Comparison of ENCODE assay signal across 8 cellular contexts in the genomic region with DNA sequence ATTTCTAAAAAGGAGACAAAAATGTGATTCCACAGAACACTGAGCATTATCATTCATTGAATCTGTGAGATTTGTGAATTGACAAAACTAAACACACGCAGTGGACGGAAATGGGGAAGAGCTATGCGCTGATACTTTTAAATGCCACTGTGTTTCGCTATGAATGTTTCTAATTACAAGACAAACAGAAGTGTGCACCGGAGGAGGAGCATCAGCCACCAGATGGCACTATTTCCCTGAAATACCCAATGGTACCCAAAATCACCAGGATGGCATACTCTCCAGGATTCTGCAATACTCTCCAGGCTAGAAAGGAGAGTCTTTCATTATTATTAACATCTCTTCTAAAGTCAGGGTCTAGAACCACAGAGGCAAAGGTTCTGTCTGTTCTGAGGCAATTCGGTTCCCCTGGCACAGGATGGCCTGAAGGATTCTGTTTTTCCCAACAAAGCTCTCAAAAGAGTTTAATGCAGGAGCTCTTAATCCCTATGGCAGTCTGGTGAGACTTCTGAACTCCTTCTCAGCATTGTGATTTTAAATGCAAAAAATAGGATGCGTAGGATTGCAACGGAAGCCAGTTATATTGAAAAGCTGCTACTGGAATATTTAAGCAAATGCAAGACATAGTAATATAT. TPM values are rescaled to one million over a fixed set of nuclear protein-coding genes. Genes with fewer than 3 reads are reported as not detected.
DNase-seq lines count a peak whose midpoint lies in the region; ATAC-seq and TF ChIP-seq lines count a peak whose summit lies in the region.

No MANE protein-coding gene starts in this region.

- H3K36me3 Mint-ChIP-seq in activated naive CD4-positive, alpha-beta T cell treated with anti-CD3 and anti-CD28 coated beads for 36 hours (ENCODE audit: low read depth): no peaks in the 10 kb centered on the region
- H3K36me3 Mint-ChIP-seq in glutamatergic neuron (ENCODE audit: unreplicated experiment) (no peaks in the 10 kb centered on the region), progenitor cell of endocrine pancreas (ENCODE audit: insufficient read depth) (no peaks in the 10 kb centered on the region)

- H3K27me3 ChIP-seq in HCT116 (ENCODE audit: insufficient read depth, low read length) (peaks cover 27% of the 10 kb centered on the region), MG63 (peaks cover 8% of the 10 kb centered on the region)

- peak; percentile 75 for TF ChIP-seq RAD21 in HCT116 (IDR thresholded peaks at IDR 0.05; ENCODE audit: low read depth)

- H3K4me2 ChIP-seq in HCT116 (ENCODE audit: low read length): peak overlapping the region; percentile 1; the same call in 1 of the 2 replicates

- H3K27me3 Mint-ChIP-seq in activated naive CD4-positive, alpha-beta T cell treated with anti-CD3 and anti-CD28 coated beads for 36 hours (ENCODE audit: low read depth): peaks cover 18% of the 10 kb centered on the region
- peaks cover 4% of the 10 kb centered on the region for H3K27me3 Mint-ChIP-seq in glutamatergic neuron (ENCODE audit: unreplicated experiment)
- peaks cover 35% of the 10 kb centered on the region for H3K27me3 Mint-ChIP-seq in progenitor cell of endocrine pancreas

- peaks cover 6% of the 10 kb centered on the region for H3K4me1 Mint-ChIP-seq in activated naive CD4-positive, alpha-beta T cell treated with anti-CD3 and anti-CD28 coated beads for 36 hours (ENCODE audit: low read depth)
- H3K4me1 Mint-ChIP-seq in glutamatergic neuron (ENCODE audit: low read depth, unreplicated experiment): no peaks in the 10 kb centered on the region
- no peaks in the 10 kb centered on the region for H3K4me1 Mint-ChIP-seq in progenitor cell of endocrine pancreas (ENCODE audit: low read depth)

- DNase-seq in HCT116 (ENCODE audit: low read depth, low spot score): peak; percentile 56
- DNase-seq in MG63: peak; percentile 34
- DNase-seq in SIG-M5 treated with dmso at 0.1 percent for 504 hours (lab: John Stamatoyannopoulos, UW; ENCODE audit: unreplicated experiment): peak; percentile 77
- DNase-seq in activated naive CD4-positive, alpha-beta T cell treated with anti-CD3 and anti-CD28 coated beads for 36 hours: peak; percentile 84
- peak; percentile 71 for DNase-seq in glutamatergic neuron
- DNase-seq in progenitor cell of endocrine pancreas (ENCODE audit: low spot score, unreplicated experiment): peak; percentile 53
- DNase-seq in T1000 (lab: John Stamatoyannopoulos, UW): no peak

- no peaks in the 10 kb centered on the region for H3K79me2 ChIP-seq in HCT116 (ENCODE audit: insufficient read depth, low read length)

- H4K20me1 ChIP-seq in HCT116 (ENCODE audit: insufficient read depth): no peaks in the 10 kb centered on the region

- H3K9ac ChIP-seq in HCT116 (ENCODE audit: low read length): no peak overlapping the region

- POLR2A ChIA-PET in HCT116 (lab: Charles Lee): no interaction called here

- no peak overlapping the region for H3K4me3 ChIP-seq in HCT116 (replicated peaks in 1 of 2; ENCODE audit: low read depth in 1 of 2, low read length in 2 of 2)
- H3K4me3 ChIP-seq in MG63: no peak overlapping the region

- CTCF ChIA-PET in HCT116 (lab: Charles Lee): interaction anchor here (0.7 to 1.9 kb wide), 17 partner anchors 11 to 1517 kb away, joined by 3 to 12 read pairs (median 4); partner anchors contain the start of gene PUM3
- CTCF ChIA-PET in activated naive CD4-positive, alpha-beta T cell treated with anti-CD3 and anti-CD28 coated beads for 36 hours (lab: Charles Lee): interaction anchor here (0.6 to 1.9 kb wide), 17 partner anchors 11 to 1277 kb away, joined by 3 to 19 read pairs (median 4); partner anchors contain the start of gene PUM3

- peak; percentile 82 for TF ChIP-seq CTCF in GM12872 (IDR thresholded peaks at IDR 0.05; ENCODE audit: insufficient read depth, low read depth, low read length)
- TF ChIP-seq CTCF in HCT116 (IDR thresholded peaks at IDR 0.05 in 2 of 3, conservative IDR thresholded peaks at IDR 0.05 in 1 of 3; ENCODE audit: borderline replicate concordance in 1 of 3, insufficient read depth in 1 of 3, low read depth in 2 of 3, low read length in 2 of 3): peak; percentile 72 to 92 (median 82)
- peak; percentile 80 for TF ChIP-seq CTCF in glutamatergic neuron (IDR thresholded peaks at IDR 0.05; ENCODE audit: partially characterized antibody, unreplicated experiment)
- TF ChIP-seq CTCF in progenitor cell of endocrine pancreas (IDR thresholded peaks at IDR 0.05; ENCODE audit: unreplicated experiment): peak; percentile 88

- H3K27ac Mint-ChIP-seq in activated naive CD4-positive, alpha-beta T cell treated with anti-CD3 and anti-CD28 coated beads for 36 hours: no peak overlapping the region
- no peak overlapping the region for H3K27ac Mint-ChIP-seq in glutamatergic neuron (ENCODE audit: unreplicated experiment)
- no peak overlapping the region for H3K27ac Mint-ChIP-seq in progenitor cell of endocrine pancreas

- intact Hi-C loops in HCT116 (cut with micrococcal nuclease): loop anchor here (1.0 to 10.0 kb wide), 5 partner anchors 135 to 1518 kb away; partner anchors contain the start of gene RFX3
- intact Hi-C loops in activated naive CD4-positive, alpha-beta T cell treated with anti-CD3 and anti-CD28 coated beads for 36 hours (cut with micrococcal nuclease): loop anchor here (1.0 to 5.0 kb wide), 6 partner anchors 324 to 1510 kb away; partner anchors contain the start of gene RFX3

- H3K4me3 Mint-ChIP-seq in activated naive CD4-positive, alpha-beta T cell treated with anti-CD3 and anti-CD28 coated beads for 36 hours: no peak overlapping the region
- H3K4me3 Mint-ChIP-seq in glutamatergic neuron (ENCODE audit: unreplicated experiment) (no peak overlapping the region), progenitor cell of endocrine pancreas (ENCODE audit: low read depth) (no peak overlapping the region)

- H3K36me3 ChIP-seq in HCT116 (ENCODE audit: control insufficient read depth in 1 of 2, insufficient read depth in 2 of 2, low read length in 2 of 2) (no peaks in the 10 kb centered on the region), MG63 (no peaks in the 10 kb centered on the region)

- BruUV-seq in HCT116 (replicated peaks; lab: Mats Ljungman, UMichigan): no TSS peak

- H3K9me2 ChIP-seq in HCT116 (ENCODE audit: insufficient read depth): no peaks in the 10 kb centered on the region

- ATAC-seq in HCT116: peak; percentile 87

- no peak overlapping the region for H2AFZ ChIP-seq in HCT116 (ENCODE audit: low read depth, low read length, poor library complexity, severe bottlenecking)

- no peaks in the 10 kb centered on the region for H3K9me3 Mint-ChIP-seq in activated naive CD4-positive, alpha-beta T cell treated with anti-CD3 and anti-CD28 coated beads for 36 hours
- no peaks in the 10 kb centered on the region for H3K9me3 Mint-ChIP-seq in glutamatergic neuron (ENCODE audit: unreplicated experiment)
- H3K9me3 Mint-ChIP-seq in progenitor cell of endocrine pancreas (ENCODE audit: low read depth): no peaks in the 10 kb centered on the region

- TF ChIP-seq POLR2A in HCT116 (IDR thresholded peaks at IDR 0.05; ENCODE audit: borderline replicate concordance, extremely low read depth, insufficient read depth, insufficient read length): no peak

- no peaks in the 10 kb centered on the region for H3K9me3 ChIP-seq in HCT116 (ENCODE audit: control insufficient read depth in 1 of 2, insufficient read depth in 1 of 2, low read depth in 1 of 2, low read length in 2 of 2)
- no peaks in the 10 kb centered on the region for H3K9me3 ChIP-seq in MG63

- no peaks in the 10 kb centered on the region for H3K4me1 ChIP-seq in HCT116 (ENCODE audit: control insufficient read depth in 1 of 2, insufficient read depth in 2 of 2, low read length in 2 of 2)

- H3K27ac ChIP-seq in HCT116 (ENCODE audit: low read depth, low read length): no peak overlapping the region

- RAD21 ChIA-PET in HCT116 (lab: Charles Lee; ENCODE audit: low non-redundant PET in 1 of 2, low total read pairs in 2 of 2, uncharacterized antibody in 2 of 2, unreplicated experiment in 2 of 2): interaction anchor here (0.6 to 1.0 kb wide), 3 partner anchors 584 to 1408 kb away, joined by 3 read pairs; no protein-coding TSS in a partner anchor

TF ChIP-seq in HCT116, 20 proteins besides CTCF, POLR2A, EP300 and RAD21 (continues in another document):
- TF ChIP-seq ZNF274 (IDR thresholded peaks at IDR 0.05; ENCODE audit: low read depth, low read length) (no peak), EGR1 (IDR thresholded peaks at IDR 0.05; ENCODE audit: low read depth) (no peak), FOSL1 (IDR thresholded peaks at IDR 0.05; ENCODE audit: low read depth) (no peak), YY1 (IDR thresholded peaks at IDR 0.05; ENCODE audit: extremely low read depth, insufficient replicate concordance, low read depth, low read length) (no peak), POLR2AphosphoS5 (IDR thresholded peaks at IDR 0.05; ENCODE audit: low read depth, low read length) (no peak)
- TF ChIP-seq, protein P1, sequence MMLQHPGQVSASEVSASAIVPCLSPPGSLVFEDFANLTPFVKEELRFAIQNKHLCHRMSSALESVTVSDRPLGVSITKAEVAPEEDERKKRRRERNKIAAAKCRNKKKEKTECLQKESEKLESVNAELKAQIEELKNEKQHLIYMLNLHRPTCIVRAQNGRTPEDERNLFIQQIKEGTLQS (IDR thresholded peaks at IDR 0.05): no peak

RNA-seq across cellular contexts. Expression of gene PUM3, which starts 13.8 kb away (rescaled TPM):
- total RNA-seq in HCT116 (2021; ENCODE audit: unreplicated experiment): 57.3 TPM
- 12.4 and 16.7 TPM in 2 replicates for polyA plus RNA-seq in HCT116 (2012)
- 31.2 and 50.5 TPM in 2 replicates for total RNA-seq in MG63 (2014; rRNA removed; shearing (Covaris generic); ENCODE audit: low replicate concordance)
- 10 to 100 TPM; 83.5 to 85.7 TPM for total RNA-seq in activated naive CD4-positive, alpha-beta T cell treated with anti-CD3 and anti-CD28 coated beads for 36 hours
- 33.4 TPM for total RNA-seq in glutamatergic neuron (ENCODE audit: unreplicated experiment)
- total RNA-seq in progenitor cell of endocrine pancreas: 49.3 and 50.2 TPM in 2 replicates
